Comparison of ENCODE assay signal across 8 cellular contexts in the genomic region with DNA sequence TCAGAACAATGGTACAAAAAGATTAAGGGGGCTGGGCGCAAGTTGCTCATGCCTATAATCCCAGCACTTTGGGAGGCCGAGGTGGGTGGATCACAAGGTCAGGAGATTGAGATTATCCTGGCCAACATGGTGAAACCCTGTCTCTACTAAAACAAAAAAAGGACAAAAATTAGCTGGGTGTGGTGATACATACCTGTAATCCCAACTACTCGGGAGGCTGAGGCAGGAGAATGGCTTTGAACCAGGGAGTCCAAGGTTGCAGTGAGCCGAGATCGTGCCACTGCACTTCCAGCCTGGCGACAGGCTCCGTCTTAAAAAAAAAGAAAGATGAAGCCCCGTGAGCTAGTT. TPM values are rescaled to one million over a fixed set of nuclear protein-coding genes. Genes with fewer than 3 reads are reported as not detected.
A peak's percentile ranks its signal among the peaks of the same experiment; 100 is the strongest.
DNase-seq lines count a peak whose midpoint lies in the region; ATAC-seq, FAIRE-seq and TF ChIP-seq lines count a peak whose summit lies in the region.
"Not testable (repeated sequence)": the region's sequence is repeated elsewhere in the genome, so short reads cannot be mapped to it uniquely, and the experiment has no call there.
"Had no signal": no experiment of that assay in that cellular context is flagged by ENCODE, and none has a peak within 500 bp of the region (broad histone marks: within the 10 kb centered on the region; RNA-seq: fewer than 3 reads in every experiment).

No MANE protein-coding gene starts in this region.

- H3K4me1 ChIP-seq in CD8-positive, alpha-beta T cell (ENCODE audit: insufficient read depth, low read length): peaks cover 28% of the 10 kb centered on the region
- peaks cover 34% of the 10 kb centered on the region for H3K4me1 ChIP-seq in Loucy (ENCODE audit: insufficient read depth, low read length, poor library complexity, severe bottlenecking)
- H3K4me1 ChIP-seq in HepG2 (ENCODE audit: insufficient read depth, low read length): peaks cover 39% of the 10 kb centered on the region

- peak overlapping the region; percentile 100 for H3K4me2 ChIP-seq in Loucy (ENCODE audit: low read depth, low read length, poor library complexity, severe bottlenecking)
- not testable (repeated sequence) for H3K4me2 ChIP-seq in HepG2 (ENCODE audit: low read depth, low read length)

- ATAC-seq in CD8-positive, alpha-beta T cell; activated T-cell treated with anti-CD3 and anti-CD28 coated beads, Interleukin-2, amount 50 U/mL, for 4 hours; activated naive CD8-positive, alpha-beta T cell treated with anti-CD3 and anti-CD28 coated beads, Interleukin-2, amount 50 U/mL, for 24 hours; HepG2: not testable (repeated sequence)

- not testable (repeated sequence) for DNase-seq in CD8-positive, alpha-beta T cell; T-helper 2 cell treated with Interferon-gamma antibody and Interleukin-4, amounts not matched to agents 5 μg/mL and 100 μg/mL, for 36 hours (ENCODE audit: low spot score); activated T-cell treated with anti-CD3 and anti-CD28 coated beads, Interleukin-2, amount 50 U/mL, for 4 hours; activated naive CD8-positive, alpha-beta T cell treated with anti-CD3 and anti-CD28 coated beads, Interleukin-2, amount 50 U/mL, for 24 hours; HepG2 (ENCODE audit: low spot score); progenitor cell of endocrine pancreas (ENCODE audit: low spot score, unreplicated experiment)

- H3K36me3 ChIP-seq in CD8-positive, alpha-beta T cell (ENCODE audit: insufficient read depth, low read length): peaks cover 23% of the 10 kb centered on the region
- H3K36me3 ChIP-seq in Loucy (ENCODE audit: insufficient read depth, low read length) (peaks cover 45% of the 10 kb centered on the region), HepG2 (replicated peaks in 1 of 2; ENCODE audit: control insufficient read depth in 1 of 2, insufficient read depth in 2 of 2, low read length in 2 of 2) (peaks cover 12 to 33% of the 10 kb centered on the region in 2 experiments)

- TF ChIP-seq POLR2A in HepG2 (IDR thresholded peaks at IDR 0.05; ENCODE audit: insufficient read depth in 1 of 2, low read depth in 2 of 2, low read length in 2 of 2): not testable (repeated sequence)

- not testable (repeated sequence) for FAIRE-seq in HepG2 (lab: Jason Lieb, UNC)

- H4K20me1 ChIP-seq in Loucy (ENCODE audit: insufficient read depth, low read length, poor library complexity, severe bottlenecking) (peaks cover 58% of the 10 kb centered on the region), HepG2 (ENCODE audit: insufficient read depth, low read length) (peaks cover 43% of the 10 kb centered on the region)

- H3K27me3 Mint-ChIP-seq in CD8-positive, alpha-beta T cell (ENCODE audit: low read depth); T-helper 2 cell treated with Interferon-gamma antibody and Interleukin-4, amounts not matched to agents 5 μg/mL and 100 μg/mL, for 36 hours (ENCODE audit: low read depth); activated T-cell treated with anti-CD3 and anti-CD28 coated beads, Interleukin-2, amount 50 U/mL, for 4 hours (ENCODE audit: low read depth); activated naive CD8-positive, alpha-beta T cell treated with anti-CD3 and anti-CD28 coated beads, Interleukin-2, amount 50 U/mL, for 24 hours; progenitor cell of endocrine pancreas: not testable (repeated sequence)

- H3K27ac Mint-ChIP-seq in CD8-positive, alpha-beta T cell: peak overlapping the region; percentile 19
- not testable (repeated sequence) for H3K27ac Mint-ChIP-seq in T-helper 2 cell treated with Interferon-gamma antibody and Interleukin-4, amounts not matched to agents 5 μg/mL and 100 μg/mL, for 36 hours
- H3K27ac Mint-ChIP-seq in activated naive CD8-positive, alpha-beta T cell treated with anti-CD3 and anti-CD28 coated beads, Interleukin-2, amount 50 U/mL, for 24 hours: peak overlapping the region; percentile 80
- H3K27ac Mint-ChIP-seq in progenitor cell of endocrine pancreas: peak overlapping the region; percentile 24

- H2AFZ ChIP-seq in Loucy (ENCODE audit: low read length); HepG2 (ENCODE audit: low read length): not testable (repeated sequence)

- in situ Hi-C loops in HepG2 (cut with HindIII; ENCODE audit: extremely low pct_ligation_motif_present, low pct_unique_long_range_greater_than_20kb): not testable (repeated sequence)

- not testable (repeated sequence) for TF ChIP-seq CTCF in CD8-positive, alpha-beta T cell (IDR thresholded peaks at IDR 0.05); Loucy (conservative IDR thresholded peaks at IDR 0.05; ENCODE audit: low read length); HepG2 (CRISPR knock-in tag; IDR thresholded peaks at IDR 0.05); progenitor cell of endocrine pancreas (IDR thresholded peaks at IDR 0.05; ENCODE audit: unreplicated experiment)

- not testable (repeated sequence) for H3K9me2 ChIP-seq in Loucy (replicated peaks; ENCODE audit: low read depth, low read length)

- H3K9ac ChIP-seq in Loucy (ENCODE audit: low read depth, low read length, poor library complexity, severe bottlenecking); HepG2 (ENCODE audit: insufficient read depth, low read depth, low read length): not testable (repeated sequence)

- H3K4me3 Mint-ChIP-seq in CD8-positive, alpha-beta T cell; progenitor cell of endocrine pancreas (ENCODE audit: low read depth): not testable (repeated sequence)
- peak overlapping the region; percentile 24 for H3K4me3 Mint-ChIP-seq in T-helper 2 cell treated with Interferon-gamma antibody and Interleukin-4, amounts not matched to agents 5 μg/mL and 100 μg/mL, for 36 hours
- peak overlapping the region; percentile 43 for H3K4me3 Mint-ChIP-seq in activated T-cell treated with anti-CD3 and anti-CD28 coated beads, Interleukin-2, amount 50 U/mL, for 4 hours
- peak overlapping the region; percentile 95 for H3K4me3 Mint-ChIP-seq in activated naive CD8-positive, alpha-beta T cell treated with anti-CD3 and anti-CD28 coated beads, Interleukin-2, amount 50 U/mL, for 24 hours

- peaks cover 55% of the 10 kb centered on the region for H3K79me2 ChIP-seq in Loucy (ENCODE audit: insufficient read depth, low read length)
- H3K79me2 ChIP-seq in HepG2 (ENCODE audit: insufficient read depth, low read length): peaks cover 33% of the 10 kb centered on the region

- H3K27me3 ChIP-seq in CD8-positive, alpha-beta T cell (ENCODE audit: insufficient read depth, low read length); Loucy (ENCODE audit: insufficient read depth, low read length, poor library complexity, severe bottlenecking); HepG2 (ENCODE audit: control insufficient read depth in 1 of 2, insufficient read depth in 2 of 2, low read length in 2 of 2): not testable (repeated sequence)

- peaks cover 57% of the 10 kb centered on the region for H3K36me3 Mint-ChIP-seq in CD8-positive, alpha-beta T cell
- H3K36me3 Mint-ChIP-seq in T-helper 2 cell treated with Interferon-gamma antibody and Interleukin-4, amounts not matched to agents 5 μg/mL and 100 μg/mL, for 36 hours (ENCODE audit: low read depth): peaks cover 64% of the 10 kb centered on the region
- H3K36me3 Mint-ChIP-seq in activated T-cell treated with anti-CD3 and anti-CD28 coated beads, Interleukin-2, amount 50 U/mL, for 4 hours (ENCODE audit: insufficient read depth): peaks cover 42% of the 10 kb centered on the region
- peaks cover 61% of the 10 kb centered on the region for H3K36me3 Mint-ChIP-seq in activated naive CD8-positive, alpha-beta T cell treated with anti-CD3 and anti-CD28 coated beads, Interleukin-2, amount 50 U/mL, for 24 hours (ENCODE audit: low read depth)
- peaks cover 35% of the 10 kb centered on the region for H3K36me3 Mint-ChIP-seq in progenitor cell of endocrine pancreas (ENCODE audit: insufficient read depth)

- not testable (repeated sequence) for H3K4me3 ChIP-seq in CD8-positive, alpha-beta T cell (ENCODE audit: low read depth, low read length); Loucy (ENCODE audit: low read length, poor library complexity, severe bottlenecking); HepG2 (replicated peaks in 1 of 3; ENCODE audit: insufficient read depth in 1 of 3, low read depth in 2 of 3, low read length in 3 of 3)

- WGBS in HepG2 (ENCODE audit: low lambda C conversion rate): 93% methylated on average over 8 of the region's 8 CpGs

- BruUV-seq in HepG2 (replicated peaks; lab: Mats Ljungman, UMichigan): not testable (repeated sequence)

- not testable (repeated sequence) for H3K9me3 ChIP-seq in CD8-positive, alpha-beta T cell (ENCODE audit: low read length); Loucy (ENCODE audit: insufficient read depth, low read depth, low read length); HepG2 (ENCODE audit: low read length)

- not testable (repeated sequence) for TF ChIP-seq RAD21 in HepG2 (CRISPR knock-in tag; IDR thresholded peaks at IDR 0.05)

- peaks cover 27% of the 10 kb centered on the region for H3F3A ChIP-seq in Loucy (ENCODE audit: low read depth)

- not testable (repeated sequence) for H3K9me3 Mint-ChIP-seq in CD8-positive, alpha-beta T cell; T-helper 2 cell treated with Interferon-gamma antibody and Interleukin-4, amounts not matched to agents 5 μg/mL and 100 μg/mL, for 36 hours; activated T-cell treated with anti-CD3 and anti-CD28 coated beads, Interleukin-2, amount 50 U/mL, for 4 hours; activated naive CD8-positive, alpha-beta T cell treated with anti-CD3 and anti-CD28 coated beads, Interleukin-2, amount 50 U/mL, for 24 hours; progenitor cell of endocrine pancreas (ENCODE audit: low read depth)

- H3K27ac ChIP-seq in CD8-positive, alpha-beta T cell (ENCODE audit: low read depth, low read length); HepG2 (ENCODE audit: extremely low read length, insufficient read depth, low read length): not testable (repeated sequence)

- not testable (repeated sequence) for TF ChIP-seq EP300 in HepG2 (IDR thresholded peaks at IDR 0.05; ENCODE audit: low read depth in 2 of 2, low read length in 2 of 2); HepG2 (CRISPR knock-in tag; IDR thresholded peaks at IDR 0.05; ENCODE audit: borderline replicate concordance)

- intact Hi-C loops in CD8-positive, alpha-beta T cell (cut with DNase I, micrococcal nuclease): loop anchor here (5.0 to 10.0 kb wide), 2 partner anchors 172 to 355 kb away; a partner anchor contains a TSS
- intact Hi-C loops in HepG2 (cut with micrococcal nuclease; ENCODE audit: unreplicated experiment): loop anchor here (10.0 kb wide), 1 partner anchor 115 kb away; a partner anchor contains a TSS

- peaks cover 39% of the 10 kb centered on the region for H3K4me1 Mint-ChIP-seq in CD8-positive, alpha-beta T cell (ENCODE audit: low read depth)
- peaks cover 22% of the 10 kb centered on the region for H3K4me1 Mint-ChIP-seq in T-helper 2 cell treated with Interferon-gamma antibody and Interleukin-4, amounts not matched to agents 5 μg/mL and 100 μg/mL, for 36 hours (ENCODE audit: low read depth)
- peaks cover 23% of the 10 kb centered on the region for H3K4me1 Mint-ChIP-seq in activated T-cell treated with anti-CD3 and anti-CD28 coated beads, Interleukin-2, amount 50 U/mL, for 4 hours (ENCODE audit: low read depth)
- H3K4me1 Mint-ChIP-seq in activated naive CD8-positive, alpha-beta T cell treated with anti-CD3 and anti-CD28 coated beads, Interleukin-2, amount 50 U/mL, for 24 hours: peaks cover 38% of the 10 kb centered on the region
- peaks cover 28% of the 10 kb centered on the region for H3K4me1 Mint-ChIP-seq in progenitor cell of endocrine pancreas (ENCODE audit: low read depth)

- CTCF ChIA-PET in CD8-positive, alpha-beta T cell (lab: Charles Lee): interaction anchor here (0.9 to 1.3 kb wide), 2 partner anchors 9 to 13 kb away, joined by 3 to 6 read pairs; no protein-coding TSS in a partner anchor
- CTCF ChIA-PET in HepG2 (lab: Yijun Ruan, JAX; ENCODE audit: low intra/inter-chr PET ratio, low total read pairs): not testable (repeated sequence)

- POLR2A ChIA-PET in CD8-positive, alpha-beta T cell (lab: Charles Lee): interaction anchor here (0.8 to 1.8 kb wide), 2 partner anchors 9 to 32 kb away, joined by 3 to 5 read pairs; no protein-coding TSS in a partner anchor
- POLR2A ChIA-PET in HepG2 (lab: Yijun Ruan, JAX): interaction anchor here (0.8 to 15.7 kb wide), 7 partner anchors 9 to 101 kb away, joined by 3 to 264 read pairs (median 11); a partner anchor contains a TSS

RNA-seq across cellular contexts. Expression of a gene that starts 12.2 kb away (rescaled TPM):
- total RNA-seq in CD8-positive, alpha-beta T cell: 1 to 10 TPM; 4.9 to 5.2 TPM
- 10 to 100 TPM; 76.1 to 97.7 (median 93.0) TPM for total RNA-seq in activated T-cell treated with anti-CD3 and anti-CD28 coated beads, Interleukin-2, amount 50 U/mL, for 4 hours
- 186 and 189 TPM in 2 replicates for total RNA-seq in HepG2 (2016; rRNA removed; fragmentation: Illumina TruSeq; extraction: Trizol)
- total RNA-seq in HepG2 (2016; cell fraction: cytosol; rRNA removed; fragmentation: Illumina TruSeq; extraction: Trizol; ENCODE audit: low read depth): 8.9 and 12.5 TPM in 2 replicates
- total RNA-seq in HepG2 (2016; cell fraction: insoluble cytoplasmic fraction; rRNA removed; fragmentation: Illumina TruSeq; extraction: Trizol): 148 and 193 TPM in 2 replicates
- total RNA-seq in HepG2 (2016; cell fraction: membrane; rRNA removed; fragmentation: Illumina TruSeq; extraction: Trizol): 24.6 and 28.1 TPM in 2 replicates
- 88.3 and 95.9 TPM in 2 replicates for total RNA-seq in HepG2 (2016; cell fraction: nucleus; rRNA removed; fragmentation: Illumina TruSeq; extraction: Trizol)
- polyA plus RNA-seq in HepG2 (2011; rRNA removed): 26.0 and 57.2 TPM in 2 replicates
- 26.6 and 33.8 TPM in 2 replicates for polyA plus RNA-seq in HepG2 (2011; cell fraction: cytosol; rRNA removed)
- 55.8 and 89.9 TPM in 2 replicates for polyA plus RNA-seq in HepG2 (2011; cell fraction: nucleus; rRNA removed)
- 39.8 and 132 TPM in 2 replicates for polyA plus RNA-seq in HepG2 (2012)
- 5.4 and 5.8 TPM in 2 replicates for polyA plus RNA-seq in HepG2 (2016; cell fraction: cytosol; fragmentation: Illumina TruSeq; extraction: Trizol; ENCODE audit: low read depth)
- polyA plus RNA-seq in HepG2 (2016; cell fraction: insoluble cytoplasmic fraction; fragmentation: Illumina TruSeq; extraction: Trizol; ENCODE audit: low read depth): 148 and 182 TPM in 2 replicates
- 11.1 and 13.6 TPM in 2 replicates for polyA plus RNA-seq in HepG2 (2016; cell fraction: membrane; fragmentation: Illumina TruSeq; extraction: Trizol; ENCODE audit: low read depth)
- 115 and 118 TPM in 2 replicates for polyA plus RNA-seq in HepG2 (2016; cell fraction: nucleus; fragmentation: Illumina TruSeq; extraction: Trizol; ENCODE audit: insufficient read depth, low read depth)
- 84.4 and 185 TPM in 2 replicates for polyA minus RNA-seq in HepG2 (2011; rRNA and poly(A)+ RNA removed; ENCODE audit: low replicate concordance)
- 48.1 and 67.3 TPM in 2 replicates for polyA minus RNA-seq in HepG2 (2011; cell fraction: cytosol; rRNA and poly(A)+ RNA removed)
- 22.7 and 36.4 TPM in 2 replicates for polyA minus RNA-seq in HepG2 (2011; cell fraction: nucleus; rRNA and poly(A)+ RNA removed)
- 152 and 165 TPM in 2 replicates for total RNA-seq in progenitor cell of endocrine pancreas

RNA-seq across cellular contexts. Expression of a gene that starts 22.9 kb away (rescaled TPM):
- 10 to 100 TPM; 30.0 to 30.2 TPM for total RNA-seq in CD8-positive, alpha-beta T cell
- 10 to 100 TPM; 25.6 to 26.7 (median 26.0) TPM for total RNA-seq in activated T-cell treated with anti-CD3 and anti-CD28 coated beads, Interleukin-2, amount 50 U/mL, for 4 hours
- total RNA-seq in HepG2 (2016; rRNA removed; fragmentation: Illumina TruSeq; extraction: Trizol): 139 and 297 TPM in 2 replicates
- total RNA-seq in HepG2 (2016; cell fraction: cytosol; rRNA removed; fragmentation: Illumina TruSeq; extraction: Trizol; ENCODE audit: low read depth): 49.1 and 49.3 TPM in 2 replicates
- total RNA-seq in HepG2 (2016; cell fraction: insoluble cytoplasmic fraction; rRNA removed; fragmentation: Illumina TruSeq; extraction: Trizol): 132 and 314 TPM in 2 replicates
- 93.8 and 98.2 TPM in 2 replicates for total RNA-seq in HepG2 (2016; cell fraction: membrane; rRNA removed; fragmentation: Illumina TruSeq; extraction: Trizol)
- 237 and 274 TPM in 2 replicates for total RNA-seq in HepG2 (2016; cell fraction: nucleus; rRNA removed; fragmentation: Illumina TruSeq; extraction: Trizol)
- polyA plus RNA-seq in HepG2 (2011; rRNA removed): 202 and 215 TPM in 2 replicates
- polyA plus RNA-seq in HepG2 (2011; cell fraction: cytosol; rRNA removed): 195 and 257 TPM in 2 replicates
- polyA plus RNA-seq in HepG2 (2011; cell fraction: nucleus; rRNA removed): 110 and 111 TPM in 2 replicates
- 88.7 and 96.9 TPM in 2 replicates for polyA plus RNA-seq in HepG2 (2012)
- 46.5 and 46.6 TPM in 2 replicates for polyA plus RNA-seq in HepG2 (2016; cell fraction: cytosol; fragmentation: Illumina TruSeq; extraction: Trizol; ENCODE audit: low read depth)
- polyA plus RNA-seq in HepG2 (2016; cell fraction: insoluble cytoplasmic fraction; fragmentation: Illumina TruSeq; extraction: Trizol; ENCODE audit: low read depth): 114 and 120 TPM in 2 replicates
- polyA plus RNA-seq in HepG2 (2016; cell fraction: membrane; fragmentation: Illumina TruSeq; extraction: Trizol; ENCODE audit: low read depth): 67.2 and 70.7 TPM in 2 replicates
- polyA plus RNA-seq in HepG2 (2016; cell fraction: nucleus; fragmentation: Illumina TruSeq; extraction: Trizol; ENCODE audit: insufficient read depth, low read depth): 367 and 386 TPM in 2 replicates
- 35.2 and 243 TPM in 2 replicates for polyA minus RNA-seq in HepG2 (2011; rRNA and poly(A)+ RNA removed; ENCODE audit: low replicate concordance)
- polyA minus RNA-seq in HepG2 (2011; cell fraction: cytosol; rRNA and poly(A)+ RNA removed): 76.7 and 85.5 TPM in 2 replicates
- 40.9 and 43.8 TPM in 2 replicates for polyA minus RNA-seq in HepG2 (2011; cell fraction: nucleus; rRNA and poly(A)+ RNA removed)
- total RNA-seq in progenitor cell of endocrine pancreas: 52.4 and 57.4 TPM in 2 replicates

RNA-seq across cellular contexts. Expression of a gene that starts 24.4 kb away (rescaled TPM):
- total RNA-seq in CD8-positive, alpha-beta T cell: 1 to 10 TPM; 2.1 to 2.2 TPM
- total RNA-seq in activated T-cell treated with anti-CD3 and anti-CD28 coated beads, Interleukin-2, amount 50 U/mL, for 4 hours: 10 to 100 TPM; 33.3 to 38.1 (median 34.2) TPM
- total RNA-seq in HepG2 (2016; rRNA removed; fragmentation: Illumina TruSeq; extraction: Trizol): 83.5 and 85.0 TPM in 2 replicates
- 4.6 and 5.3 TPM in 2 replicates for total RNA-seq in HepG2 (2016; cell fraction: cytosol; rRNA removed; fragmentation: Illumina TruSeq; extraction: Trizol; ENCODE audit: low read depth)
- 66.4 and 92.2 TPM in 2 replicates for total RNA-seq in HepG2 (2016; cell fraction: insoluble cytoplasmic fraction; rRNA removed; fragmentation: Illumina TruSeq; extraction: Trizol)
- 7.7 and 11.3 TPM in 2 replicates for total RNA-seq in HepG2 (2016; cell fraction: membrane; rRNA removed; fragmentation: Illumina TruSeq; extraction: Trizol)
- total RNA-seq in HepG2 (2016; cell fraction: nucleus; rRNA removed; fragmentation: Illumina TruSeq; extraction: Trizol): 35.4 and 46.0 TPM in 2 replicates
- 44.5 and 80.9 TPM in 2 replicates for polyA plus RNA-seq in HepG2 (2011; rRNA removed)
- polyA plus RNA-seq in HepG2 (2011; cell fraction: cytosol; rRNA removed): 35.0 and 45.6 TPM in 2 replicates
- polyA plus RNA-seq in HepG2 (2011; cell fraction: nucleus; rRNA removed): 53.4 and 85.2 TPM in 2 replicates
- polyA plus RNA-seq in HepG2 (2012): 38.1 and 121 TPM in 2 replicates
- 3.7 and 5.6 TPM in 2 replicates for polyA plus RNA-seq in HepG2 (2016; cell fraction: cytosol; fragmentation: Illumina TruSeq; extraction: Trizol; ENCODE audit: low read depth)
- 80.2 and 101 TPM in 2 replicates for polyA plus RNA-seq in HepG2 (2016; cell fraction: insoluble cytoplasmic fraction; fragmentation: Illumina TruSeq; extraction: Trizol; ENCODE audit: low read depth)
- polyA plus RNA-seq in HepG2 (2016; cell fraction: membrane; fragmentation: Illumina TruSeq; extraction: Trizol; ENCODE audit: low read depth): 5.1 and 7.0 TPM in 2 replicates
- 67.0 and 75.7 TPM in 2 replicates for polyA plus RNA-seq in HepG2 (2016; cell fraction: nucleus; fragmentation: Illumina TruSeq; extraction: Trizol; ENCODE audit: insufficient read depth, low read depth)
- 44.1 and 271 TPM in 2 replicates for polyA minus RNA-seq in HepG2 (2011; rRNA and poly(A)+ RNA removed; ENCODE audit: low replicate concordance)
- polyA minus RNA-seq in HepG2 (2011; cell fraction: cytosol; rRNA and poly(A)+ RNA removed): 27.3 and 48.7 TPM in 2 replicates
- 14.2 and 25.9 TPM in 2 replicates for polyA minus RNA-seq in HepG2 (2011; cell fraction: nucleus; rRNA and poly(A)+ RNA removed)
- 52.5 and 56.6 TPM in 2 replicates for total RNA-seq in progenitor cell of endocrine pancreas
- total RNA-seq: SJCRH30 had no signal

RNA-seq across cellular contexts. Expression of a gene that starts 24.7 kb away (rescaled TPM):
- total RNA-seq in CD8-positive, alpha-beta T cell: 1 to 10 TPM; 1.2 TPM
- 1 to 10 TPM; 1.6 to 1.8 (median 1.7) TPM for total RNA-seq in activated T-cell treated with anti-CD3 and anti-CD28 coated beads, Interleukin-2, amount 50 U/mL, for 4 hours
- total RNA-seq in HepG2 (2016; rRNA removed; fragmentation: Illumina TruSeq; extraction: Trizol): 0.55 and 0.94 TPM in 2 replicates
- 0.18 and 0.30 TPM in 2 replicates for total RNA-seq in HepG2 (2016; cell fraction: cytosol; rRNA removed; fragmentation: Illumina TruSeq; extraction: Trizol; ENCODE audit: low read depth)
- 0.87 and 0.97 TPM in 2 replicates for total RNA-seq in HepG2 (2016; cell fraction: insoluble cytoplasmic fraction; rRNA removed; fragmentation: Illumina TruSeq; extraction: Trizol)
- 0.55 and 0.56 TPM in 2 replicates for total RNA-seq in HepG2 (2016; cell fraction: membrane; rRNA removed; fragmentation: Illumina TruSeq; extraction: Trizol)
- total RNA-seq in HepG2 (2016; cell fraction: nucleus; rRNA removed; fragmentation: Illumina TruSeq; extraction: Trizol): 0.38 and 0.47 TPM in 2 replicates
- polyA plus RNA-seq in HepG2 (2011; rRNA removed): 0.78 and 1.0 TPM in 2 replicates
- 0.67 and 0.72 TPM in 2 replicates for polyA plus RNA-seq in HepG2 (2011; cell fraction: cytosol; rRNA removed)
- polyA plus RNA-seq in HepG2 (2011; cell fraction: nucleus; rRNA removed): 0.45 and 0.73 TPM in 2 replicates
- polyA plus RNA-seq in HepG2 (2012): 0.87 and 1.1 TPM in 2 replicates
- 0.08 and 0.12 TPM in 2 replicates for polyA plus RNA-seq in HepG2 (2016; cell fraction: cytosol; fragmentation: Illumina TruSeq; extraction: Trizol; ENCODE audit: low read depth)
- polyA plus RNA-seq in HepG2 (2016; cell fraction: insoluble cytoplasmic fraction; fragmentation: Illumina TruSeq; extraction: Trizol; ENCODE audit: low read depth): 0.98 and 1.0 TPM in 2 replicates
- 0.34 and 0.37 TPM in 2 replicates for polyA plus RNA-seq in HepG2 (2016; cell fraction: membrane; fragmentation: Illumina TruSeq; extraction: Trizol; ENCODE audit: low read depth)
- polyA plus RNA-seq in HepG2 (2016; cell fraction: nucleus; fragmentation: Illumina TruSeq; extraction: Trizol; ENCODE audit: insufficient read depth, low read depth): 0.93 and 1.0 TPM in 2 replicates
- polyA minus RNA-seq in HepG2 (2011; rRNA and poly(A)+ RNA removed; ENCODE audit: low replicate concordance): 0.46 and 2.2 TPM in 2 replicates
- 0.44 and 0.59 TPM in 2 replicates for polyA minus RNA-seq in HepG2 (2011; cell fraction: cytosol; rRNA and poly(A)+ RNA removed)
- polyA minus RNA-seq in HepG2 (2011; cell fraction: nucleus; rRNA and poly(A)+ RNA removed): 0.25 and 0.39 TPM in 2 replicates
- total RNA-seq in progenitor cell of endocrine pancreas: 2.4 and 2.5 TPM in 2 replicates

RNA-seq across cellular contexts. Expression of a gene that starts 33.0 kb away (rescaled TPM):
- total RNA-seq in CD8-positive, alpha-beta T cell: 10 to 100 TPM; 19.6 to 26.4 TPM
- 100 to 1,000 TPM; 163 to 192 (median 184) TPM for total RNA-seq in activated T-cell treated with anti-CD3 and anti-CD28 coated beads, Interleukin-2, amount 50 U/mL, for 4 hours
- total RNA-seq in HepG2 (2016; rRNA removed; fragmentation: Illumina TruSeq; extraction: Trizol) (90.5 and 93.7 TPM in 2 replicates), progenitor cell of endocrine pancreas (80.4 and 82.9 TPM in 2 replicates)
- 84.8 and 113 TPM in 2 replicates for total RNA-seq in HepG2 (2016; cell fraction: cytosol; rRNA removed; fragmentation: Illumina TruSeq; extraction: Trizol; ENCODE audit: low read depth)
- total RNA-seq in HepG2 (2016; cell fraction: insoluble cytoplasmic fraction; rRNA removed; fragmentation: Illumina TruSeq; extraction: Trizol): 85.1 and 91.1 TPM in 2 replicates
- 109 and 138 TPM in 2 replicates for total RNA-seq in HepG2 (2016; cell fraction: membrane; rRNA removed; fragmentation: Illumina TruSeq; extraction: Trizol)
- total RNA-seq in HepG2 (2016; cell fraction: nucleus; rRNA removed; fragmentation: Illumina TruSeq; extraction: Trizol): 34.2 and 38.1 TPM in 2 replicates
- polyA plus RNA-seq in HepG2 (2011; rRNA removed): 64.7 and 69.4 TPM in 2 replicates
- 89.7 and 101 TPM in 2 replicates for polyA plus RNA-seq in HepG2 (2011; cell fraction: cytosol; rRNA removed)
- polyA plus RNA-seq in HepG2 (2011; cell fraction: nucleus; rRNA removed): 34.2 and 36.0 TPM in 2 replicates
- polyA plus RNA-seq in HepG2 (2012): 71.2 and 86.4 TPM in 2 replicates
- 98.5 and 146 TPM in 2 replicates for polyA plus RNA-seq in HepG2 (2016; cell fraction: cytosol; fragmentation: Illumina TruSeq; extraction: Trizol; ENCODE audit: low read depth)
- 103 and 104 TPM in 2 replicates for polyA plus RNA-seq in HepG2 (2016; cell fraction: insoluble cytoplasmic fraction; fragmentation: Illumina TruSeq; extraction: Trizol; ENCODE audit: low read depth)
- 107 and 140 TPM in 2 replicates for polyA plus RNA-seq in HepG2 (2016; cell fraction: membrane; fragmentation: Illumina TruSeq; extraction: Trizol; ENCODE audit: low read depth)
- polyA plus RNA-seq in HepG2 (2016; cell fraction: nucleus; fragmentation: Illumina TruSeq; extraction: Trizol; ENCODE audit: insufficient read depth, low read depth): 61.6 and 67.5 TPM in 2 replicates
- 56.3 and 77.2 TPM in 2 replicates for polyA minus RNA-seq in HepG2 (2011; rRNA and poly(A)+ RNA removed; ENCODE audit: low replicate concordance)
- polyA minus RNA-seq in HepG2 (2011; cell fraction: cytosol; rRNA and poly(A)+ RNA removed): 44.2 and 47.4 TPM in 2 replicates
- polyA minus RNA-seq in HepG2 (2011; cell fraction: nucleus; rRNA and poly(A)+ RNA removed): 7.2 and 10.2 TPM in 2 replicates
